ENCODE assay signal across 13 cellular contexts in genomic region chr11:60455531-60456042, GRCh38. TPM values are rescaled to one million over a fixed set of nuclear protein-coding genes. Genes with fewer than 3 reads are reported as not detected.
DNase-seq lines count a peak whose midpoint lies in the region; ATAC-seq, FAIRE-seq and TF ChIP-seq lines count a peak whose summit lies in the region.
"Had no signal": no experiment of that assay in that cellular context is flagged by ENCODE, and none has a peak within 500 bp of the region (broad histone marks: within the 10 kb centered on the region; RNA-seq: fewer than 3 reads in every experiment).

Gene MS4A1, plus strand, starts transcription at chr11:60455847. Its CDS starts 6,528 bp downstream, at chr11:60462375.

- H3K4me1 Mint-ChIP-seq in T-helper 17 cell = peaks cover 6% of the 10 kb centered on the region

- H3K36me3 ChIP-seq in adrenal gland (replicated peaks in 1 of 2) = no peaks in the 10 kb centered on the region

- H3K27ac ChIP-seq in RWPE1 (no peak within 1 kb of the TSS), adrenal gland (no peak within 1 kb of the TSS)
- H3K27ac ChIP-seq: VCaP had no signal

- peaks cover 5% of the 10 kb centered on the region for H3K36me3 Mint-ChIP-seq in T-helper 17 cell (ENCODE audit: low read depth)

- H3K4me1 ChIP-seq in adrenal gland (replicated peaks in 1 of 2) = no peaks in the 10 kb centered on the region

- H3K4me3 ChIP-seq in adrenal gland = no peak within 1 kb of the TSS

- no peak within 1 kb of the TSS for H3K27ac Mint-ChIP-seq in T-helper 17 cell

- POLR2A ChIA-PET in RWPE1 (lab: Yijun Ruan, JAX; ENCODE audit: low non-redundant PET) = no interaction called here

- H3K27me3 Mint-ChIP-seq in T-helper 17 cell = peaks cover 23% of the 10 kb centered on the region

- no peaks in the 10 kb centered on the region for H3K9me3 ChIP-seq in T-helper 17 cell (ENCODE audit: control insufficient read depth, low read length, poor library complexity, severe bottlenecking)
- H3K9me3 ChIP-seq in adrenal gland (replicated peaks in 1 of 3) = no peaks in the 10 kb centered on the region

- DNase-seq in GM12892 (ENCODE audit: insufficient read length) (peak; percentile 24), T-helper 17 cell (no peak), NCI-H2107 (lab: John Stamatoyannopoulos, UW) (no peak), RWPE1 (ENCODE audit: low spot score) (no peak), adrenal gland (no peak), midbrain (lab: John Stamatoyannopoulos, UW) (no peak)
- DNase-seq: Calu3, mesendoderm, NCI-H524 treated with DMSO at 0.1 percent for 48 hours had no signal

- TF ChIP-seq POLR2A in GM12892 (IDR thresholded peaks at IDR 0.05; ENCODE audit: low read depth, low read length) (peak; percentile 93), adrenal gland (IDR thresholded peaks at IDR 0.05) (no peak)

- peak; percentile 100 for FAIRE-seq in GM12892 (lab: Jason Lieb, UNC)
- FAIRE-seq: urothelium cell line had no signal

- intact Hi-C loops in adrenal gland (cut with DNase I) = no loop called here

- CTCF ChIA-PET in RWPE1 (lab: Yijun Ruan, JAX) = interaction anchor here (0.6 kb wide), 1 partner anchor 11 kb away, joined by 3 read pairs; no protein-coding TSS in a partner anchor

- no peaks in the 10 kb centered on the region for H3K27me3 ChIP-seq in adrenal gland

- ATAC-seq in GM19438 (IDR thresholded peaks at IDR 0.05; ENCODE audit: low read depth, unreplicated experiment) = peak; percentile 73
- ATAC-seq in HG03025 (IDR thresholded peaks at IDR 0.05; ENCODE audit: low FRiP score, unreplicated experiment) = peak; percentile 82
- peak; percentile 87 for ATAC-seq in T-helper 17 cell

- H3K4me3 Mint-ChIP-seq in T-helper 17 cell = peak within 1 kb of the TSS; percentile 65

- 59 to 69% (median 65%) methylated on average over 3 to 4 of the region's 4 CpGs for WGBS in adrenal gland, 4 donors

- TF ChIP-seq CTCF in RWPE1 (conservative IDR thresholded peaks at IDR 0.05; ENCODE audit: low read depth) (no peak), adrenal gland (IDR thresholded peaks at IDR 0.05) (no peak)

RNA-seq across cellular contexts. Expression of gene MS4A1, which starts in this region (rescaled TPM):
- 400 TPM for polyA plus RNA-seq in GM12892 (2012; ENCODE audit: missing spikeins)
- 10 to 100 TPM in 1 of 2 donors, under 1 TPM in 1; 0.50 to 27.9 TPM for total RNA-seq in T-helper 17 cell
- 1 to 10 TPM in 1 of 8 donors, under 1 TPM in 5, not detected in 2; 0.07 to 1.0 (median 0.65) TPM for total RNA-seq in adrenal gland
- polyA plus RNA-seq in adrenal gland = under 1 TPM; 0.30 to 0.71 (median 0.40) TPM
- total RNA-seq: Calu3 had no signal
